8 cellular contexts compared by ENCODE assay signal in genomic region chr15:36579792-36580431, GRCh38. TPM values are rescaled to one million over a fixed set of nuclear protein-coding genes. Genes with fewer than 3 reads are reported as not detected.
DNase-seq lines count a peak whose midpoint lies in the region; ATAC-seq and TF ChIP-seq lines count a peak whose summit lies in the region.

No MANE protein-coding gene starts in this region.

- H3K4me1 Mint-ChIP-seq in activated T-cell treated with anti-CD3 and anti-CD28 coated beads, Interleukin-2, amount 50 U/mL, for 4 hours (ENCODE audit: low read depth): peaks cover 26% of the 10 kb centered on the region

- H3K9ac ChIP-seq in HUES48 (ENCODE audit: low read depth, low read length): peak overlapping the region; percentile 86

- WGBS in prostate gland: 37% methylated on average over 17 of the region's 17 CpGs

- peak overlapping the region; percentile 88 for H3K4me3 Mint-ChIP-seq in activated T-cell treated with anti-CD3 and anti-CD28 coated beads, Interleukin-2, amount 50 U/mL, for 4 hours

- DNase-seq in DMS114 treated with DMSO at 0.1 percent for 48 hours (lab: John Stamatoyannopoulos, UW; ENCODE audit: unreplicated experiment): peak; percentile 66
- DNase-seq in activated T-cell treated with anti-CD3 and anti-CD28 coated beads, Interleukin-2, amount 50 U/mL, for 4 hours: no peak
- no peak for DNase-seq in Right ventricle myocardium inferior (ENCODE audit: missing footprints)
- DNase-seq in prostate gland (ENCODE audit: low spot score): no peak
- DNase-seq in germinal center (ENCODE audit: low spot score): no peak
- DNase-seq in NCI-H1048 (lab: John Stamatoyannopoulos, UW): no peak

- H3K36me3 Mint-ChIP-seq in activated T-cell treated with anti-CD3 and anti-CD28 coated beads, Interleukin-2, amount 50 U/mL, for 4 hours (ENCODE audit: insufficient read depth): no peaks in the 10 kb centered on the region

- H3K27me3 Mint-ChIP-seq in activated T-cell treated with anti-CD3 and anti-CD28 coated beads, Interleukin-2, amount 50 U/mL, for 4 hours (ENCODE audit: low read depth): no peaks in the 10 kb centered on the region

- no peak for TF ChIP-seq CTCF in prostate gland (IDR thresholded peaks at IDR 0.05)

- H3K9me3 ChIP-seq in HUES48 (ENCODE audit: control insufficient read depth, insufficient read depth, low read length): no peaks in the 10 kb centered on the region
- H3K9me3 ChIP-seq in prostate gland: no peaks in the 10 kb centered on the region

- H3K27me3 ChIP-seq in HUES48 (ENCODE audit: control insufficient read depth, insufficient read depth, low read length) (no peaks in the 10 kb centered on the region), prostate gland (replicated peaks; ENCODE audit: insufficient read depth) (no peaks in the 10 kb centered on the region)

- intact Hi-C loops in Right ventricle myocardium inferior (cut with DNase I): loop anchor here (5.0 kb wide), 1 partner anchor 873 kb away; no protein-coding TSS in a partner anchor
- intact Hi-C loops in prostate gland (cut with DNase I): loop anchor here (10.0 kb wide), 1 partner anchor 215 kb away; no protein-coding TSS in a partner anchor

- peak overlapping the region; percentile 73 for H3K4me3 ChIP-seq in HUES48 (ENCODE audit: low read depth, low read length)
- peak overlapping the region; percentile 63 to 79 for H3K4me3 ChIP-seq in prostate gland

- TF ChIP-seq POLR2A in prostate gland (IDR thresholded peaks at IDR 0.05): peak; percentile 7

- H3K9me3 Mint-ChIP-seq in activated T-cell treated with anti-CD3 and anti-CD28 coated beads, Interleukin-2, amount 50 U/mL, for 4 hours: no peaks in the 10 kb centered on the region

- peak; percentile 21 for ATAC-seq in GM19463 (IDR thresholded peaks at IDR 0.05; ENCODE audit: unreplicated experiment)
- peak; percentile 24 to 36 for ATAC-seq in activated T-cell treated with anti-CD3 and anti-CD28 coated beads, Interleukin-2, amount 50 U/mL, for 4 hours
- ATAC-seq in Right ventricle myocardium inferior: peak; percentile 39

- no peaks in the 10 kb centered on the region for H3K36me3 ChIP-seq in HUES48 (ENCODE audit: control insufficient read depth, insufficient read depth, low read length)
- no peaks in the 10 kb centered on the region for H3K36me3 ChIP-seq in prostate gland

- H3K4me1 ChIP-seq in HUES48 (ENCODE audit: control insufficient read depth, insufficient read depth, low read length) (peaks cover 15% of the 10 kb centered on the region), prostate gland (replicated peaks) (no peaks in the 10 kb centered on the region)

- H3K27ac ChIP-seq in HUES48 (ENCODE audit: low read depth, low read length): peak overlapping the region; percentile 48
- peak overlapping the region; percentile 77 to 79 for H3K27ac ChIP-seq in prostate gland

RNA-seq across cellular contexts. Expression of gene CDIN1, which starts 0.5 kb away (rescaled TPM):
- 10 to 100 TPM in 1 of 3 donors, 1 to 10 TPM in 2; 8.3 to 16.8 (median 8.9) TPM for total RNA-seq in activated T-cell treated with anti-CD3 and anti-CD28 coated beads, Interleukin-2, amount 50 U/mL, for 4 hours
- total RNA-seq in Right ventricle myocardium inferior (176 TPM), prostate gland (10 to 100 TPM; 13.0 to 14.0 TPM)
